In the genomic region with DNA sequence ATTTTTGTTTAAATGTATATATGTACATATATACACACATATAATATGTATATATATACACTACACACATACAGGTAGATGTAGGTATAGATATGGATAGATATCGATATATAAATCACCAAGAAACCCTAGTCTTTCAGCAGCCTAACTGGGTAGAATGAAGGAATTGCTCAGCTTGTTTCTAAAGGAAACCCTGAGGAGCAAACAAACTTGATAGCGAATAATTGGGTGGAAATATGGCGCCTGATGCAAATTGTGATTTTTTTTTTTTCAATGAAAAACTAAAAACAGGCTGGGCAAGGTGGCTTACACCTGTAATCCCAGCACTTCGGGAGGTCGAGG, we compare ENCODE assay signal across 9 cellular contexts. TPM values are rescaled to one million over a fixed set of nuclear protein-coding genes. Genes with fewer than 3 reads are reported as not detected.
DNase-seq lines count a peak whose midpoint lies in the region; ATAC-seq, FAIRE-seq and TF ChIP-seq lines count a peak whose summit lies in the region.
"Had no signal": no experiment of that assay in that cellular context is flagged by ENCODE, and none has a peak within 500 bp of the region (broad histone marks: within the 10 kb centered on the region; RNA-seq: fewer than 3 reads in every experiment).

No MANE protein-coding gene starts in this region.

- CTCF ChIA-PET in A673 (lab: Charles Lee), result interaction anchor here (0.6 to 2.8 kb wide), 5 partner anchors 27 to 439 kb away, joined by 3 to 17 read pairs (median 5); no protein-coding TSS in a partner anchor
- CTCF ChIA-PET in naive thymus-derived CD4-positive, alpha-beta T cell (lab: Charles Lee), result interaction anchor here (0.6 to 1.2 kb wide), 6 partner anchors 10 to 428 kb away, joined by 3 to 6 read pairs (median 4); no protein-coding TSS in a partner anchor

- peaks cover 65% of the 10 kb centered on the region for H3K27me3 Mint-ChIP-seq in activated naive CD8-positive, alpha-beta T cell treated with anti-CD3 and anti-CD28 coated beads for 36 hours
- H3K27me3 Mint-ChIP-seq in naive thymus-derived CD4-positive, alpha-beta T cell, result peaks cover 42 to 81% (median 43%) of the 10 kb centered on the region in 5 donors

- DNase-seq in A673 (ENCODE audit: low spot score) (no peak), prostate gland (ENCODE audit: low spot score) (no peak), NCI-H226 (no peak)
- DNase-seq in activated naive CD8-positive, alpha-beta T cell treated with anti-CD3 and anti-CD28 coated beads for 36 hours, result no peak
- no peak for DNase-seq in naive thymus-derived CD4-positive, alpha-beta T cell
- DNase-seq in activated effector memory CD4-positive, alpha-beta T cell treated with Interleukin-2 at 50 U/mL for 16 hours, result no peak

- no peak for TF ChIP-seq POLR2A in prostate gland (IDR thresholded peaks at IDR 0.05)

- H3K36me3 Mint-ChIP-seq in activated naive CD8-positive, alpha-beta T cell treated with anti-CD3 and anti-CD28 coated beads for 36 hours, result no peaks in the 10 kb centered on the region
- no peaks in the 10 kb centered on the region for H3K36me3 Mint-ChIP-seq in naive thymus-derived CD4-positive, alpha-beta T cell

- WGBS in prostate gland, result 43% methylated on average over 5 of the region's 5 CpGs

- H3K4me3 ChIP-seq in A673 (ENCODE audit: low read depth, low read length, poor library complexity, severe bottlenecking), result peak overlapping the region; percentile 32
- no peak overlapping the region for H3K4me3 ChIP-seq in naive thymus-derived CD4-positive, alpha-beta T cell (ENCODE audit: low read length)
- H3K4me3 ChIP-seq in prostate gland, result no peak overlapping the region

- peaks cover 9% of the 10 kb centered on the region for H3K4me1 Mint-ChIP-seq in activated naive CD8-positive, alpha-beta T cell treated with anti-CD3 and anti-CD28 coated beads for 36 hours
- H3K4me1 Mint-ChIP-seq in naive thymus-derived CD4-positive, alpha-beta T cell, result peaks cover 5 to 15% (median 12%) of the 10 kb centered on the region in 7 donors

- POLR2A ChIA-PET in A673 (lab: Charles Lee; ENCODE audit: low non-redundant PET), result no interaction called here
- POLR2A ChIA-PET in naive thymus-derived CD4-positive, alpha-beta T cell (lab: Charles Lee), result interaction anchor here (0.7 kb wide), 3 partner anchors 64 to 1345 kb away, joined by 3 to 7 read pairs (median 7); no protein-coding TSS in a partner anchor

- no peak overlapping the region for H3K27ac ChIP-seq in A673 (ENCODE audit: low read depth, low read length, poor library complexity, severe bottlenecking)
- no peak overlapping the region for H3K27ac ChIP-seq in naive thymus-derived CD4-positive, alpha-beta T cell (ENCODE audit: low read depth, low read length)
- H3K27ac ChIP-seq in prostate gland, result no peak overlapping the region

- H3K27me3 ChIP-seq in A673 (replicated peaks; ENCODE audit: insufficient read depth, low read depth, low read length, poor library complexity) (peaks cover 82% of the 10 kb centered on the region), prostate gland (replicated peaks; ENCODE audit: insufficient read depth) (peaks cover 14% of the 10 kb centered on the region)
- peaks cover 0 to 4% of the 10 kb centered on the region in 2 donors for H3K27me3 ChIP-seq in naive thymus-derived CD4-positive, alpha-beta T cell (ENCODE audit: control insufficient read depth in 2 of 2, insufficient read depth in 2 of 2, low read length in 2 of 2)

- H3K9me3 Mint-ChIP-seq in activated naive CD8-positive, alpha-beta T cell treated with anti-CD3 and anti-CD28 coated beads for 36 hours, result no peaks in the 10 kb centered on the region
- peaks cover 0 to 1% (median 0%) of the 10 kb centered on the region in 11 donors for H3K9me3 Mint-ChIP-seq in naive thymus-derived CD4-positive, alpha-beta T cell

- TF ChIP-seq CTCF in A673 (conservative IDR thresholded peaks at IDR 0.05; ENCODE audit: low read depth, low read length) (no peak; the same call in 1 of the 2 replicates), prostate gland (IDR thresholded peaks at IDR 0.05) (peak in 1 of 4 experiments; percentile 1)

- intact Hi-C loops in A673 (cut with micrococcal nuclease; ENCODE audit: unreplicated experiment), result loop anchor here (1.0 to 2.0 kb wide), 2 partner anchors 40 to 332 kb away; no protein-coding TSS in a partner anchor
- intact Hi-C loops in naive thymus-derived CD4-positive, alpha-beta T cell (cut with micrococcal nuclease), result loop anchor here (1.0 to 5.0 kb wide), 3 partner anchors 313 to 446 kb away; partner anchors contain the start of gene GALNT16 (in 1 of the 2)
- intact Hi-C loops in prostate gland (cut with DNase I), result loop anchor here (10.0 kb wide), 1 partner anchor 330 kb away; no protein-coding TSS in a partner anchor

- FAIRE-seq in G401.6 (lab: Jason Lieb, UNC), result peak; percentile 80

- no TSS peak for BruUV-seq in A673 (replicated peaks; lab: Mats Ljungman, UMichigan)

- no peak for ATAC-seq in naive thymus-derived CD4-positive, alpha-beta T cell
- ATAC-seq in HG02798 (IDR thresholded peaks at IDR 0.05; ENCODE audit: poor library complexity, unreplicated experiment), result no peak

- no peak overlapping the region for H3K27ac Mint-ChIP-seq in activated naive CD8-positive, alpha-beta T cell treated with anti-CD3 and anti-CD28 coated beads for 36 hours
- no peak overlapping the region for H3K27ac Mint-ChIP-seq in naive thymus-derived CD4-positive, alpha-beta T cell

- no peaks in the 10 kb centered on the region for H3K36me3 ChIP-seq in A673 (ENCODE audit: insufficient read depth, low read length, poor library complexity, severe bottlenecking)
- no peaks in the 10 kb centered on the region for H3K36me3 ChIP-seq in naive thymus-derived CD4-positive, alpha-beta T cell (ENCODE audit: control insufficient read depth in 2 of 3, insufficient read depth in 3 of 3, low read length in 3 of 3)
- no peaks in the 10 kb centered on the region for H3K36me3 ChIP-seq in prostate gland

- peaks cover 21% of the 10 kb centered on the region for H3K4me1 ChIP-seq in A673 (ENCODE audit: insufficient read depth, low read length, poor library complexity, severe bottlenecking)
- H3K4me1 ChIP-seq in naive thymus-derived CD4-positive, alpha-beta T cell (ENCODE audit: control insufficient read depth in 2 of 2, insufficient read depth in 2 of 2, low read length in 2 of 2), result peaks cover 9 to 16% of the 10 kb centered on the region in 2 donors
- H3K4me1 ChIP-seq in prostate gland (replicated peaks), result peaks cover 15% of the 10 kb centered on the region

- no peaks in the 10 kb centered on the region for H3K9me3 ChIP-seq in A673 (ENCODE audit: low read depth, low read length, poor library complexity, severe bottlenecking)
- no peaks in the 10 kb centered on the region for H3K9me3 ChIP-seq in naive thymus-derived CD4-positive, alpha-beta T cell (ENCODE audit: control insufficient read depth in 2 of 3, low read length in 3 of 3)
- no peaks in the 10 kb centered on the region for H3K9me3 ChIP-seq in prostate gland

- H3K4me3 Mint-ChIP-seq in activated naive CD8-positive, alpha-beta T cell treated with anti-CD3 and anti-CD28 coated beads for 36 hours, result peak overlapping the region; percentile 79
- H3K4me3 Mint-ChIP-seq in naive thymus-derived CD4-positive, alpha-beta T cell, result peak overlapping the region; percentile 83 to 96 (median 87)

RNA-seq across cellular contexts. Expression of gene CCDC177, which starts 0.3 kb away (rescaled TPM):
- total RNA-seq in A673 (2021), result 0.09 TPM in 1 of 2 replicates, not detected in the other
- total RNA-seq in activated naive CD8-positive, alpha-beta T cell treated with anti-CD3 and anti-CD28 coated beads for 36 hours, result not detected
- not detected for total RNA-seq in naive thymus-derived CD4-positive, alpha-beta T cell
- polyA plus RNA-seq in naive thymus-derived CD4-positive, alpha-beta T cell, result not detected
- under 1 TPM in 1 of 2 donors, not detected in 1; 0.28 TPM for total RNA-seq in prostate gland
- total RNA-seq: fibroblast of lung had no signal
- polyA plus RNA-seq: fibroblast of lung had no signal

RNA-seq across cellular contexts. Expression of gene SUSD6, which starts 36.5 kb away (rescaled TPM):
- 9.2 and 13.1 TPM in 2 replicates for total RNA-seq in A673 (2021)
- 10 to 100 TPM; 26.3 TPM for total RNA-seq in activated naive CD8-positive, alpha-beta T cell treated with anti-CD3 and anti-CD28 coated beads for 36 hours
- 10 to 100 TPM; 42.9 to 90.8 (median 65.0) TPM for total RNA-seq in naive thymus-derived CD4-positive, alpha-beta T cell
- 1 to 10 TPM; 4.3 to 6.3 TPM for polyA plus RNA-seq in naive thymus-derived CD4-positive, alpha-beta T cell
- 10 to 100 TPM; 41.1 to 52.3 TPM for total RNA-seq in prostate gland
